Comparison of ENCODE assay signal across 37 cellular contexts in genomic region chr16:55142405-55142804, GRCh38.
"Had no signal": no experiment of that assay in that cellular context is flagged by ENCODE, and none has a peak within 500 bp of the region (broad histone marks: within the 10 kb centered on the region; RNA-seq: fewer than 3 reads in every experiment).

No MANE protein-coding gene starts in this region.

- H3K36me3 Mint-ChIP-seq: activated CD4-positive, alpha-beta memory T cell treated with anti-CD3 and anti-CD28 coated beads for 36 hours; activated naive CD4-positive, alpha-beta T cell treated with anti-CD3 and anti-CD28 coated beads, Interleukin-2, amount 10 ng/mL, durations not matched to agents 7 days and 5 days; activated naive CD4-positive, alpha-beta T cell treated with anti-CD3 and anti-CD28 coated beads, Interleukin-2, amount 50 U/mL, for 24 hours; activated naive CD8-positive, alpha-beta T cell; activated naive CD8-positive, alpha-beta T cell treated with anti-CD3 and anti-CD28 coated beads, Interleukin-2, amount 10 ng/mL, durations not matched to agents 7 days and 5 days; brain had no signal

- H3K36me3 ChIP-seq: ascending aorta, cardiac muscle cell, WERI-Rb-1 had no signal

- H3K27me3 ChIP-seq: ascending aorta had no signal

- H3K4me3 ChIP-seq: ascending aorta, cardiac muscle cell had no signal

- ATAC-seq: activated CD8-positive, alpha-beta T cell treated with anti-CD3 and anti-CD28 coated beads for 36 hours; activated naive CD8-positive, alpha-beta T cell treated with anti-CD3 and anti-CD28 coated beads, Interleukin-2, amount 50 U/mL, for 24 hours; activated T-cell treated with anti-CD3 and anti-CD28 coated beads, Interleukin-2, amount 50 U/mL, for 4 hours; activated T-cell treated with anti-CD3 and anti-CD28 coated beads, Interleukin-2, amount 50 U/mL, for 72 hours; activated T-helper 17 cell treated with anti-CD3 and anti-CD28 coated beads, Interleukin-2, amount 50 U/mL, for 72 hours had no signal

- H3K27me3 Mint-ChIP-seq: activated CD4-positive, alpha-beta memory T cell treated with anti-CD3 and anti-CD28 coated beads for 36 hours; activated CD4-positive, alpha-beta T cell treated with anti-CD3 and anti-CD28 coated beads, Interleukin-2, amount 10 ng/mL, durations not matched to agents 24 days and 14 days; activated CD8-positive, alpha-beta T cell treated with anti-CD3 and anti-CD28 coated beads for 36 hours; activated naive CD4-positive, alpha-beta T cell treated with anti-CD3 and anti-CD28 coated beads, Interleukin-2, amount 10 ng/mL, durations not matched to agents 7 days and 5 days; activated naive CD4-positive, alpha-beta T cell treated with anti-CD3 and anti-CD28 coated beads, Interleukin-2, amount 50 U/mL, for 24 hours; activated naive CD8-positive, alpha-beta T cell; activated naive CD8-positive, alpha-beta T cell treated with anti-CD3 and anti-CD28 coated beads, Interleukin-2, amount 10 ng/mL, durations not matched to agents 7 days and 5 days; activated naive CD8-positive, alpha-beta T cell treated with anti-CD3 and anti-CD28 coated beads, Interleukin-2, amount 50 U/mL, for 24 hours had no signal

- H3K27ac Mint-ChIP-seq: activated B cell treated with CpG ODN at 0.5 μM for 24 hours; activated CD4-positive, alpha-beta memory T cell treated with anti-CD3 and anti-CD28 coated beads for 36 hours; activated CD4-positive, alpha-beta T cell treated with anti-CD3 and anti-CD28 coated beads, Interleukin-2, amount 10 ng/mL, durations not matched to agents 24 days and 14 days; activated CD8-positive, alpha-beta T cell treated with anti-CD3 and anti-CD28 coated beads for 36 hours; activated naive CD4-positive, alpha-beta T cell treated with anti-CD3 and anti-CD28 coated beads, Interleukin-2, amount 10 ng/mL, durations not matched to agents 7 days and 5 days; activated naive CD4-positive, alpha-beta T cell treated with anti-CD3 and anti-CD28 coated beads, Interleukin-2, amount 50 U/mL, for 24 hours; activated naive CD8-positive, alpha-beta T cell; activated naive CD8-positive, alpha-beta T cell treated with anti-CD3 and anti-CD28 coated beads, Interleukin-2, amount 10 ng/mL, durations not matched to agents 7 days and 5 days; activated naive CD8-positive, alpha-beta T cell treated with anti-CD3 and anti-CD28 coated beads, Interleukin-2, amount 50 U/mL, for 24 hours; activated T-cell treated with anti-CD3 and anti-CD28 coated beads, Interleukin-2, amount 50 U/mL, for 72 hours; activated T-helper 1 cell treated with anti-CD3 and anti-CD28 coated beads, Interleukin-12 subunit alpha, Interleukin-12 subunit beta, Interleukin-2, Interleukin-4 antibody, amounts not matched to agents 30 ng/mL and 10 ng/mL and 1 ng/mL, durations not matched to agents 14 hours and 24 hours and 36 hours; activated T-helper 17 cell treated with anti-CD3 and anti-CD28 coated beads, Interleukin-2, amount 50 U/mL, for 72 hours; brain; T-helper 1 cell treated with Interleukin-12 subunit alpha and Interleukin-12 subunit beta and Interleukin-4 antibody, amounts not matched to agents 30 μg/mL and 1 μg/mL, for 36 hours; T-helper 2 cell treated with Interferon-gamma antibody and Interleukin-4, amounts not matched to agents 5 μg/mL and 100 μg/mL, for 36 hours had no signal

- H3K4me1 ChIP-seq: ascending aorta had no signal

- H3K27ac ChIP-seq: ascending aorta, cardiac muscle cell, WERI-Rb-1 had no signal

- H3K9me3 Mint-ChIP-seq: activated B cell treated with CpG ODN at 0.5 μM for 24 hours; activated CD4-positive, alpha-beta memory T cell treated with anti-CD3 and anti-CD28 coated beads for 36 hours; activated CD4-positive, alpha-beta T cell treated with anti-CD3 and anti-CD28 coated beads, Interleukin-2, amount 10 ng/mL, durations not matched to agents 24 days and 14 days; activated CD8-positive, alpha-beta T cell treated with anti-CD3 and anti-CD28 coated beads for 36 hours; activated naive CD4-positive, alpha-beta T cell treated with anti-CD3 and anti-CD28 coated beads, Interleukin-2, amount 10 ng/mL, durations not matched to agents 7 days and 5 days; activated naive CD4-positive, alpha-beta T cell treated with anti-CD3 and anti-CD28 coated beads, Interleukin-2, amount 50 U/mL, for 24 hours; activated naive CD8-positive, alpha-beta T cell treated with anti-CD3 and anti-CD28 coated beads, Interleukin-2, amount 10 ng/mL, durations not matched to agents 7 days and 5 days; activated naive CD8-positive, alpha-beta T cell treated with anti-CD3 and anti-CD28 coated beads, Interleukin-2, amount 50 U/mL, for 24 hours; activated T-cell treated with anti-CD3 and anti-CD28 coated beads, Interleukin-2, amount 50 U/mL, for 4 hours; activated T-helper 1 cell treated with anti-CD3 and anti-CD28 coated beads, Interleukin-12 subunit alpha, Interleukin-12 subunit beta, Interleukin-2, Interleukin-4 antibody, amounts not matched to agents 30 ng/mL and 10 ng/mL and 1 ng/mL, durations not matched to agents 14 hours and 24 hours and 36 hours; activated T-helper 17 cell treated with anti-CD3 and anti-CD28 coated beads, Interleukin-2, amount 50 U/mL, for 72 hours; central memory CD8-positive, alpha-beta T cell; T-helper 1 cell treated with Interleukin-12 subunit alpha and Interleukin-12 subunit beta and Interleukin-4 antibody, amounts not matched to agents 30 μg/mL and 1 μg/mL, for 36 hours; T-helper 2 cell treated with Interferon-gamma antibody and Interleukin-4, amounts not matched to agents 5 μg/mL and 100 μg/mL, for 36 hours had no signal

- H3K9me3 ChIP-seq: ascending aorta had no signal

- DNase-seq: activated B cell treated with CpG ODN at 0.5 μM for 24 hours; activated CD4-positive, alpha-beta memory T cell treated with anti-CD3 and anti-CD28 coated beads for 36 hours; activated CD4-positive, alpha-beta T cell treated with anti-CD3 and anti-CD28 coated beads for 4 hours; activated CD4-positive, alpha-beta T cell treated with anti-CD3 and anti-CD28 coated beads, Interleukin-2, amount 10 ng/mL, durations not matched to agents 24 days and 14 days; activated CD4-positive, alpha-beta T cell treated with anti-CD3 and anti-CD28 coated beads, Interleukin-2, amount 50 U/mL, for 1 hour; activated CD4-positive, alpha-beta T cell treated with anti-CD3 and anti-CD28 coated beads, Interleukin-2, amount 50 U/mL, for 4 hours; activated CD4-positive, CD25-positive, alpha-beta regulatory T cell treated with anti-CD3 and anti-CD28 coated beads, Interleukin-2, amount 50 U/mL, for 72 hours; activated CD8-positive, alpha-beta memory T cell treated with anti-CD3 and anti-CD28 coated beads, Interleukin-2, amount 50 U/mL, for 4 hours; activated CD8-positive, alpha-beta T cell treated with anti-CD3 and anti-CD28 coated beads for 36 hours; activated effector memory CD4-positive, alpha-beta T cell treated with anti-CD3 and anti-CD28 coated beads, Interleukin-2, amount 50 U/mL, for 16 hours; activated gamma-delta T cell treated with Interleukin-2 at 50 U/mL for 16 hours; activated naive CD4-positive, alpha-beta T cell; activated naive CD4-positive, alpha-beta T cell treated with anti-CD3 and anti-CD28 coated beads, Interleukin-2, amount 10 ng/mL, durations not matched to agents 7 days and 5 days; activated naive CD8-positive, alpha-beta T cell treated with anti-CD3 and anti-CD28 coated beads, Interleukin-2, amount 10 ng/mL, durations not matched to agents 7 days and 5 days; activated naive CD8-positive, alpha-beta T cell treated with anti-CD3 and anti-CD28 coated beads, Interleukin-2, amount 50 U/mL, for 24 hours; activated T-cell treated with anti-CD3 and anti-CD28 coated beads for 4 hours; activated T-cell treated with anti-CD3 and anti-CD28 coated beads, Interleukin-2, amount 50 U/mL, for 1 hour; activated T-cell treated with anti-CD3 and anti-CD28 coated beads, Interleukin-2, amount 50 U/mL, for 4 hours; activated T-cell treated with anti-CD3 and anti-CD28 coated beads, Interleukin-2, amount 50 U/mL, for 72 hours; amygdala; anterior cingulate cortex; caudate nucleus; cerebellar nuclear complex; T-helper 1 cell; T-helper 2 cell; T-helper 9 cell; WERI-Rb-1 had no signal

- H3K4me1 Mint-ChIP-seq: activated B cell treated with CpG ODN at 0.5 μM for 24 hours; activated CD4-positive, alpha-beta T cell treated with anti-CD3 and anti-CD28 coated beads, Interleukin-2, amount 10 ng/mL, durations not matched to agents 24 days and 14 days; activated naive CD4-positive, alpha-beta T cell treated with anti-CD3 and anti-CD28 coated beads, Interleukin-2, amount 10 ng/mL, durations not matched to agents 7 days and 5 days; activated naive CD4-positive, alpha-beta T cell treated with anti-CD3 and anti-CD28 coated beads, Interleukin-2, amount 50 U/mL, for 24 hours; activated naive CD8-positive, alpha-beta T cell treated with anti-CD3 and anti-CD28 coated beads, Interleukin-2, amount 10 ng/mL, durations not matched to agents 7 days and 5 days; activated naive CD8-positive, alpha-beta T cell treated with anti-CD3 and anti-CD28 coated beads, Interleukin-2, amount 50 U/mL, for 24 hours; activated T-helper 17 cell treated with anti-CD3 and anti-CD28 coated beads, Interleukin-2, amount 50 U/mL, for 72 hours; central memory CD8-positive, alpha-beta T cell had no signal

- H3K4me3 Mint-ChIP-seq: activated B cell treated with CpG ODN at 0.5 μM for 24 hours; activated CD4-positive, alpha-beta memory T cell treated with anti-CD3 and anti-CD28 coated beads for 36 hours; activated CD4-positive, alpha-beta T cell treated with anti-CD3 and anti-CD28 coated beads, Interleukin-2, amount 10 ng/mL, durations not matched to agents 24 days and 14 days; activated CD8-positive, alpha-beta T cell treated with anti-CD3 and anti-CD28 coated beads for 36 hours; activated naive CD4-positive, alpha-beta T cell treated with anti-CD3 and anti-CD28 coated beads, Interleukin-2, amount 10 ng/mL, durations not matched to agents 7 days and 5 days; activated naive CD4-positive, alpha-beta T cell treated with anti-CD3 and anti-CD28 coated beads, Interleukin-2, amount 50 U/mL, for 24 hours; activated naive CD8-positive, alpha-beta T cell; activated naive CD8-positive, alpha-beta T cell treated with anti-CD3 and anti-CD28 coated beads, Interleukin-2, amount 10 ng/mL, durations not matched to agents 7 days and 5 days; activated naive CD8-positive, alpha-beta T cell treated with anti-CD3 and anti-CD28 coated beads, Interleukin-2, amount 50 U/mL, for 24 hours; activated T-cell treated with anti-CD3 and anti-CD28 coated beads, Interleukin-2, amount 50 U/mL, for 4 hours; activated T-cell treated with anti-CD3 and anti-CD28 coated beads, Interleukin-2, amount 50 U/mL, for 72 hours; activated T-helper 1 cell treated with anti-CD3 and anti-CD28 coated beads, Interleukin-12 subunit alpha, Interleukin-12 subunit beta, Interleukin-2, Interleukin-4 antibody, amounts not matched to agents 30 ng/mL and 10 ng/mL and 1 ng/mL, durations not matched to agents 14 hours and 24 hours and 36 hours; activated T-helper 17 cell treated with anti-CD3 and anti-CD28 coated beads, Interleukin-2, amount 50 U/mL, for 72 hours; brain; central memory CD8-positive, alpha-beta T cell; T-helper 1 cell treated with Interleukin-12 subunit alpha and Interleukin-12 subunit beta and Interleukin-4 antibody, amounts not matched to agents 30 μg/mL and 1 μg/mL, for 36 hours; T-helper 2 cell treated with Interferon-gamma antibody and Interleukin-4, amounts not matched to agents 5 μg/mL and 100 μg/mL, for 36 hours had no signal
